In the genomic region with DNA sequence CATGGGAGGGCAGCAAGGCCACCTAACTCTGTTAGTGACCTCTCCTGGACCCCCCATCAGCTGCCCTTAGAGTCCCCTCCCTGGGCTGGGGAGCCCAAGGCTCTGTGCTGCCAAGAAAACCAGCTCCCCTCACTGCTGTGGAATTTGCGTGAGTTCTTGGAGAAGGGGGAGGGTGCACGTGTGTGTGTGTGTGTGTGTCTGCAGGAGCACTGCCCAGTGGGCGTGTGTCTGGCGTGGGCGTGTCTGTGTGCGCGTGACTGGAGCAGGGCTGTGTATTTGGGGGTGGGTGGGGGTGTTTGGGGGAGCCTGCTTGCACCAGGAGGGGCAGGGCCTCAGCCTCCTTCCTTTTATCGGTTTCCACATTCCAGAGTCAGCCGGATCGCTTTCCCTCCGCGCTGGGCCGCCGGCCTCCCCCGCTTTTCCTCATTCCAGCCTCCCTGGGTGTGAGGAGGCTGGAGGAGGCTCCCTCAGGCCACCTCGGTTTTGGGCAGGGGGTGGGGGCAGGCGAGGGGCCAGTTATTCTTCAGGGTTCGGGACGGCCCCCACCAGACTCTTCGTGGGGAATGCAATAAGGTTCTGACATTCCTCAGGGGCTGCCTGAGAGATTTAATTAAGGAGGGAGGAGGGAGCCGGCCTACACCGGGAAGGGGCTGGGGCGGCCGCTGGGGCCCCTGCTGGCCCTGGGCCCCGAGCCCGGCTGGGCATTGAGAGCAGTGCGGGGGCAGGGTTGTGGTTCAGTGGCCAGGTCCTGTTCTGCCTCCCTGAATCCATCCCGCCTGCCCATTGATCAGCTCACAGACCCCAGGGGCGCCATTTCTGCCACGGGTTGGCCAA, we compare ENCODE assay signal across 8 cellular contexts. TPM values are rescaled to one million over a fixed set of nuclear protein-coding genes. Genes with fewer than 3 reads are reported as not detected.
DNase-seq lines count a peak whose midpoint lies in the region; ATAC-seq lines count a peak whose summit lies in the region.

No MANE protein-coding gene starts in this region.

- ATAC-seq in sciatic nerve = peak; percentile 60
- no peak for ATAC-seq in GM18867 (IDR thresholded peaks at IDR 0.05; ENCODE audit: unreplicated experiment)
- no peak for ATAC-seq in GM19467 (IDR thresholded peaks at IDR 0.05; ENCODE audit: unreplicated experiment)

- intact Hi-C loops in sciatic nerve (cut with DNase I) = no loop called here

- DNase-seq in H4 (ENCODE audit: low spot score) = peak; percentile 76
- DNase-seq in amygdala (lab: John Stamatoyannopoulos, UW) = peak in 39 of 56 donors; percentile 14 to 72 (median 44)
- peak; percentile 93 for DNase-seq in hepatic stellate cell (ENCODE audit: low spot score)
- DNase-seq in sciatic nerve (ENCODE audit: low spot score) = peak; percentile 92
- DNase-seq in GDM1 (lab: John Stamatoyannopoulos, UW) = no peak
- DNase-seq in DMS153 (lab: John Stamatoyannopoulos, UW) = no peak

RNA-seq across cellular contexts. Expression of a gene that starts 2.5 kb away (rescaled TPM):
- total RNA-seq in H4 (2014; rRNA removed; shearing (Covaris generic)) = 22.8 and 32.2 TPM in 2 replicates
- 38.4 TPM for total RNA-seq in sciatic nerve

RNA-seq across cellular contexts. Expression of a gene that starts 23.0 kb away (rescaled TPM):
- total RNA-seq in H4 (2014; rRNA removed; shearing (Covaris generic)) = 32.1 and 46.7 TPM in 2 replicates
- total RNA-seq in sciatic nerve = 37.8 TPM

RNA-seq across cellular contexts. Expression of a gene that starts 42.3 kb away (rescaled TPM):
- 8.9 and 10.6 TPM in 2 replicates for total RNA-seq in H4 (2014; rRNA removed; shearing (Covaris generic))
- 51.5 TPM for total RNA-seq in sciatic nerve

RNA-seq across cellular contexts. Expression of a gene that starts 51.5 kb away (rescaled TPM):
- 48.3 and 48.4 TPM in 2 replicates for total RNA-seq in H4 (2014; rRNA removed; shearing (Covaris generic))
- 27.8 TPM for total RNA-seq in sciatic nerve

RNA-seq across cellular contexts. Expression of a gene that starts 58.3 kb away (rescaled TPM):
- 0.29 and 0.45 TPM in 2 replicates for total RNA-seq in H4 (2014; rRNA removed; shearing (Covaris generic))
- 39.4 TPM for total RNA-seq in sciatic nerve

Comparison
In these comparisons a context has a peak if more than half of its experiments do, and no peak if none do; other contexts are left out.
1. DNase-seq: peak in H4 (single experiment), amygdala (39 of 56), hepatic stellate cell (single experiment) and sciatic nerve (single experiment); none in GDM1 (single experiment) and DMS153 (single experiment).